ENCODE assay signal across 1 cellular context in the genomic region with DNA sequence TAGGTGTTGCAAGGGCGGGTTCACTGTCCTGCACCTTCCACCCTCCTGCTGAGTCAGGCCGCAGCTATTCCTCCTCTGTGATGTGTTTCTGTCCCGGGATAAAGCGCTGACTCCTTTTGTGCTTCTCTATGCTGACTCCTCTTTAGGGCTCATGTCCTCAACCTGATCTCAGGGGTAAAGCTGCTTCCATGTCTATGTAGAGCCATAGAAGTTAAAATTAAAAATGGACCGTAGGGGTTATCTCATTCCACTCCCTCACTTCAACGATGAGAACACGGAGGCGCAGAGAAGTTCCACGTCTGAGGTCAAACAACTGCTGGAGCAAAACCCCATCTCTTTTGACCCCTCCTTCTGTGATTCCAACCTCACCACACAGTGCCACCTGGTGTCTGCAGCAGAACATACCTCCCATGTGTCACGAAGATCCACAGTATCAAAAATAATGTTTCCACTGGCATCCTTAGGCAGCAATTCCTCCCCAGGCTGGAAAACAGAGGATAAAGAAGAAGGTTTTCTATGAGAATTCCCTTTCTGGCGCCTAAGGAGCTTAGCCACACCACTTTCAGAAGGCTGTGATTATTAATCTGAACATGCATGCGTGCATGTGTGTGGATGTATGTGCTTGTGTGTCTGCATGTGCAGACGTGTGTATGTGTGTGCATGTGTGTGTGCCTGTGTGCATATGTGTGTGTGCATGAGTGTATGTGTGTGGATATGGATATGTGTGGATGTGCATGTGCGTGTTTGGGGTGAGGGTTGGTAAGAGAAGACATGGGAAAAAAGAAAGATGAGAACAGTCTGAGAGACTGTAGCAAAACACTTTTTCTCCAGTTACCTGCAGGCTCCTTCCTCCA.
TF ChIP-seq lines count a peak whose summit lies in the region.

No MANE protein-coding gene starts in this region.

TF ChIP-seq in HepG2, 621 proteins besides CTCF, POLR2A, EP300 and RAD21 (continued from another document and continues in another):
- TF ChIP-seq, protein P1, sequence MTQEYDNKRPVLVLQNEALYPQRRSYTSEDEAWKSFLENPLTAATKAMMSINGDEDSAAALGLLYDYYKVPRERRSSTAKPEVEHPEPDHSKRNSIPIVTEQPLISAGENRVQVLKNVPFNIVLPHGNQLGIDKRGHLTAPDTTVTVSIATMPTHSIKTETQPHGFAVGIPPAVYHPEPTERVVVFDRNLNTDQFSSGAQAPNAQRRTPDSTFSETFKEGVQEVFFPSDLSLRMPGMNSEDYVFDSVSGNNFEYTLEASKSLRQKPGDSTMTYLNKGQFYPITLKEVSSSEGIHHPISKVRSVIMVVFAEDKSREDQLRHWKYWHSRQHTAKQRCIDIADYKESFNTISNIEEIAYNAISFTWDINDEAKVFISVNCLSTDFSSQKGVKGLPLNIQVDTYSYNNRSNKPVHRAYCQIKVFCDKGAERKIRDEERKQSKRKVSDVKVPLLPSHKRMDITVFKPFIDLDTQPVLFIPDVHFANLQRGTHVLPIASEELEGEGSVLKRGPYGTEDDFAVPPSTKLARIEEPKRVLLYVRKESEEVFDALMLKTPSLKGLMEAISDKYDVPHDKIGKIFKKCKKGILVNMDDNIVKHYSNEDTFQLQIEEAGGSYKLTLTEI (CRISPR knock-in tag; conservative IDR thresholded peaks at IDR 0.05) = no peak
- TF ChIP-seq, protein P2, sequence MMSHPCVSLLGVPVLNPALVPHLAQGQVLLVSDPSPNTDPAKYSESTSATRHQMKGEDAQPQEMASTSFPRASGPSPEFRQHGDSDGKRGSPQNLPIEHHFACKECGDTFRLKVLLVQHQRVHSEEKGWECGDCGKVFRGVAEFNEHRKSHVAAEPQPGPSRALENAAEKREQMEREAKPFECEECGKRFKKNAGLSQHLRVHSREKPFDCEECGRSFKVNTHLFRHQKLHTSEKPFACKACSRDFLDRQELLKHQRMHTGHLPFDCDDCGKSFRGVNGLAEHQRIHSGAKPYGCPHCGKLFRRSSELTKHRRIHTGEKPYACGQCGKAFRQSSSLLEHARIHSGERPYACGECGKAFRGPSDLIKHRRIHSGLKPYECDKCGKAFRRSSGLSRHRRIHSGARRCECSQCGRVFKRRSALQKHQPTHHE (CRISPR knock-in tag; IDR thresholded peaks at IDR 0.05; ENCODE audit: borderline replicate concordance) = no peak
- TF ChIP-seq ZBTB8A (CRISPR knock-in tag; IDR thresholded peaks at IDR 0.05; ENCODE audit: borderline replicate concordance, low read depth) (no peak), ZNF136 (CRISPR knock-in tag; IDR thresholded peaks at IDR 0.05; ENCODE audit: low read depth) (no peak), ZSCAN22 (CRISPR knock-in tag; IDR thresholded peaks at IDR 0.05) (no peak), POLR2G (IDR thresholded peaks at IDR 0.05; ENCODE audit: low read depth, low read length) (no peak), TMF1 (CRISPR knock-in tag; IDR thresholded peaks at IDR 0.05; ENCODE audit: low read depth) (no peak), JARID2 (CRISPR knock-in tag; IDR thresholded peaks at IDR 0.05; ENCODE audit: insufficient replicate concordance) (no peak), HOXA3 (CRISPR knock-in tag; IDR thresholded peaks at IDR 0.05) (peak; percentile 44; the same call in 1 of the 2 replicates), ZFP1 (CRISPR knock-in tag; IDR thresholded peaks at IDR 0.05) (no peak), CBX5 (CRISPR knock-in tag; IDR thresholded peaks at IDR 0.05; ENCODE audit: borderline replicate concordance) (peak; percentile 61; the same call in 1 of the 2 replicates), SALL2 (CRISPR knock-in tag; IDR thresholded peaks at IDR 0.05) (no peak), TEAD3 (CRISPR knock-in tag; optimal IDR thresholded peaks at IDR 0.05; ENCODE audit: borderline replicate concordance) (peak; percentile 78), NPAS2 (CRISPR knock-in tag; IDR thresholded peaks at IDR 0.05; ENCODE audit: borderline replicate concordance) (no peak), ZNF547 (CRISPR knock-in tag; IDR thresholded peaks at IDR 0.05) (no peak), BORCS8-MEF2B (CRISPR knock-in tag; IDR thresholded peaks at IDR 0.05) (no peak), SAP130 (CRISPR knock-in tag; IDR thresholded peaks at IDR 0.05; ENCODE audit: low read depth) (no peak), CENPT (CRISPR knock-in tag; IDR thresholded peaks at IDR 0.05; ENCODE audit: low read depth) (no peak), FOXA3 (CRISPR knock-in tag; IDR thresholded peaks at IDR 0.05) (peak; percentile 21; the same call in 1 of the 2 replicates), TAF1 (CRISPR knock-in tag; IDR thresholded peaks at IDR 0.05) (no peak), SOX13 (IDR thresholded peaks at IDR 0.05) (no peak), SOX13 (CRISPR knock-in tag; conservative IDR thresholded peaks at IDR 0.05 in 1 of 2, IDR thresholded peaks at IDR 0.05 in 1 of 2) (no peak), ZNF761 (CRISPR knock-in tag; conservative IDR thresholded peaks at IDR 0.05) (no peak), NCOA1 (CRISPR knock-in tag; IDR thresholded peaks at IDR 0.05) (no peak)
- TF ChIP-seq, protein P3, sequence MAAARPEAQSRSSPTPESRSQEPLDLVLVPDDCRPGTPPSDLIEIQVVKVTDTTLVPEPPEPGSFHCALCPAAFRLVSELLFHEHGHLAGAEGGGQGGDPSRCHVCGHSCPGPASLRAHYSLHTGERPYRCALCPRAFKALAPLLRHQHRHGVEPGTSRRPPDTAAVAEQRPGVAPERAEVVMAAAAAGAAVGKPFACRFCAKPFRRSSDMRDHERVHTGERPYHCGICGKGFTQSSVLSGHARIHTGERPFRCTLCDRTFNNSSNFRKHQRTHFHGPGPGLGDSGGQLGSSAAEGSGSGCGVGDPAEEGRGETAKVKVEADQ (CRISPR knock-in tag; IDR thresholded peaks at IDR 0.05; ENCODE audit: borderline replicate concordance) = 0 out of 2 replicates have a peak, but pooled peaks have one; percentile 55
- TF ChIP-seq, protein P4, sequence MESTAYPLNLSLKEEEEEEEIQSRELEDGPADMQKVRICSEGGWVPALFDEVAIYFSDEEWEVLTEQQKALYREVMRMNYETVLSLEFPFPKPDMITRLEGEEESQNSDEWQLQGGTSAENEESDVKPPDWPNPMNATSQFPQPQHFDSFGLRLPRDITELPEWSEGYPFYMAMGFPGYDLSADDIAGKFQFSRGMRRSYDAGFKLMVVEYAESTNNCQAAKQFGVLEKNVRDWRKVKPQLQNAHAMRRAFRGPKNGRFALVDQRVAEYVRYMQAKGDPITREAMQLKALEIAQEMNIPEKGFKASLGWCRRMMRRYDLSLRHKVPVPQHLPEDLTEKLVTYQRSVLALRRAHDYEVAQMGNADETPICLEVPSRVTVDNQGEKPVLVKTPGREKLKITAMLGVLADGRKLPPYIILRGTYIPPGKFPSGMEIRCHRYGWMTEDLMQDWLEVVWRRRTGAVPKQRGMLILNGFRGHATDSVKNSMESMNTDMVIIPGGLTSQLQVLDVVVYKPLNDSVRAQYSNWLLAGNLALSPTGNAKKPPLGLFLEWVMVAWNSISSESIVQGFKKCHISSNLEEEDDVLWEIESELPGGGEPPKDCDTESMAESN (CRISPR knock-in tag; conservative IDR thresholded peaks at IDR 0.05) = no peak
- TF ChIP-seq, protein P5, sequence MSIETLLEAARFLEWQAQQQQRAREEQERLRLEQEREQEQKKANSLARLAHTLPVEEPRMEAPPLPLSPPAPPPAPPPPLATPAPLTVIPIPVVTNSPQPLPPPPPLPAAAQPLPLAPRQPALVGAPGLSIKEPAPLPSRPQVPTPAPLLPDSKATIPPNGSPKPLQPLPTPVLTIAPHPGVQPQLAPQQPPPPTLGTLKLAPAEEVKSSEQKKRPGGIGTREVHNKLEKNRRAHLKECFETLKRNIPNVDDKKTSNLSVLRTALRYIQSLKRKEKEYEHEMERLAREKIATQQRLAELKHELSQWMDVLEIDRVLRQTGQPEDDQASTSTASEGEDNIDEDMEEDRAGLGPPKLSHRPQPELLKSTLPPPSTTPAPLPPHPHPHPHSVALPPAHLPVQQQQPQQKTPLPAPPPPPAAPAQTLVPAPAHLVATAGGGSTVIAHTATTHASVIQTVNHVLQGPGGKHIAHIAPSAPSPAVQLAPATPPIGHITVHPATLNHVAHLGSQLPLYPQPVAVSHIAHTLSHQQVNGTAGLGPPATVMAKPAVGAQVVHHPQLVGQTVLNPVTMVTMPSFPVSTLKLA (IDR thresholded peaks at IDR 0.05) = peak; percentile 43; the same call in 1 of the 2 replicates
- TF ChIP-seq, protein P6, sequence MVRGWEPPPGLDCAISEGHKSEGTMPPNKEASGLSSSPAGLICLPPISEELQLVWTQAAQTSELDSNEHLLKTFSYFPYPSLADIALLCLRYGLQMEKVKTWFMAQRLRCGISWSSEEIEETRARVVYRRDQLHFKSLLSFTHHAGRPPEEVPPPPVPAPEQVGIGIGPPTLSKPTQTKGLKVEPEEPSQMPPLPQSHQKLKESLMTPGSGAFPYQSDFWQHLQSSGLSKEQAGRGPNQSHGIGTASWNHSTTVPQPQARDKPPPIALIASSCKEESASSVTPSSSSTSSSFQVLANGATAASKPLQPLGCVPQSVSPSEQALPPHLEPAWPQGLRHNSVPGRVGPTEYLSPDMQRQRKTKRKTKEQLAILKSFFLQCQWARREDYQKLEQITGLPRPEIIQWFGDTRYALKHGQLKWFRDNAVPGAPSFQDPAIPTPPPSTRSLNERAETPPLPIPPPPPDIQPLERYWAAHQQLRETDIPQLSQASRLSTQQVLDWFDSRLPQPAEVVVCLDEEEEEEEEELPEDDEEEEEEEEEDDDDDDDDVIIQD (CRISPR knock-in tag; IDR thresholded peaks at IDR 0.05; ENCODE audit: low read depth) = peak; percentile 70
- TF ChIP-seq, protein P7, sequence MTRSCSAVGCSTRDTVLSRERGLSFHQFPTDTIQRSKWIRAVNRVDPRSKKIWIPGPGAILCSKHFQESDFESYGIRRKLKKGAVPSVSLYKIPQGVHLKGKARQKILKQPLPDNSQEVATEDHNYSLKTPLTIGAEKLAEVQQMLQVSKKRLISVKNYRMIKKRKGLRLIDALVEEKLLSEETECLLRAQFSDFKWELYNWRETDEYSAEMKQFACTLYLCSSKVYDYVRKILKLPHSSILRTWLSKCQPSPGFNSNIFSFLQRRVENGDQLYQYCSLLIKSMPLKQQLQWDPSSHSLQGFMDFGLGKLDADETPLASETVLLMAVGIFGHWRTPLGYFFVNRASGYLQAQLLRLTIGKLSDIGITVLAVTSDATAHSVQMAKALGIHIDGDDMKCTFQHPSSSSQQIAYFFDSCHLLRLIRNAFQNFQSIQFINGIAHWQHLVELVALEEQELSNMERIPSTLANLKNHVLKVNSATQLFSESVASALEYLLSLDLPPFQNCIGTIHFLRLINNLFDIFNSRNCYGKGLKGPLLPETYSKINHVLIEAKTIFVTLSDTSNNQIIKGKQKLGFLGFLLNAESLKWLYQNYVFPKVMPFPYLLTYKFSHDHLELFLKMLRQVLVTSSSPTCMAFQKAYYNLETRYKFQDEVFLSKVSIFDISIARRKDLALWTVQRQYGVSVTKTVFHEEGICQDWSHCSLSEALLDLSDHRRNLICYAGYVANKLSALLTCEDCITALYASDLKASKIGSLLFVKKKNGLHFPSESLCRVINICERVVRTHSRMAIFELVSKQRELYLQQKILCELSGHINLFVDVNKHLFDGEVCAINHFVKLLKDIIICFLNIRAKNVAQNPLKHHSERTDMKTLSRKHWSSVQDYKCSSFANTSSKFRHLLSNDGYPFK (CRISPR knock-in tag; IDR thresholded peaks at IDR 0.05; ENCODE audit: borderline replicate concordance) = 0 out of 2 replicates have a peak, but pooled peaks have one; percentile 38
- TF ChIP-seq, protein P8, sequence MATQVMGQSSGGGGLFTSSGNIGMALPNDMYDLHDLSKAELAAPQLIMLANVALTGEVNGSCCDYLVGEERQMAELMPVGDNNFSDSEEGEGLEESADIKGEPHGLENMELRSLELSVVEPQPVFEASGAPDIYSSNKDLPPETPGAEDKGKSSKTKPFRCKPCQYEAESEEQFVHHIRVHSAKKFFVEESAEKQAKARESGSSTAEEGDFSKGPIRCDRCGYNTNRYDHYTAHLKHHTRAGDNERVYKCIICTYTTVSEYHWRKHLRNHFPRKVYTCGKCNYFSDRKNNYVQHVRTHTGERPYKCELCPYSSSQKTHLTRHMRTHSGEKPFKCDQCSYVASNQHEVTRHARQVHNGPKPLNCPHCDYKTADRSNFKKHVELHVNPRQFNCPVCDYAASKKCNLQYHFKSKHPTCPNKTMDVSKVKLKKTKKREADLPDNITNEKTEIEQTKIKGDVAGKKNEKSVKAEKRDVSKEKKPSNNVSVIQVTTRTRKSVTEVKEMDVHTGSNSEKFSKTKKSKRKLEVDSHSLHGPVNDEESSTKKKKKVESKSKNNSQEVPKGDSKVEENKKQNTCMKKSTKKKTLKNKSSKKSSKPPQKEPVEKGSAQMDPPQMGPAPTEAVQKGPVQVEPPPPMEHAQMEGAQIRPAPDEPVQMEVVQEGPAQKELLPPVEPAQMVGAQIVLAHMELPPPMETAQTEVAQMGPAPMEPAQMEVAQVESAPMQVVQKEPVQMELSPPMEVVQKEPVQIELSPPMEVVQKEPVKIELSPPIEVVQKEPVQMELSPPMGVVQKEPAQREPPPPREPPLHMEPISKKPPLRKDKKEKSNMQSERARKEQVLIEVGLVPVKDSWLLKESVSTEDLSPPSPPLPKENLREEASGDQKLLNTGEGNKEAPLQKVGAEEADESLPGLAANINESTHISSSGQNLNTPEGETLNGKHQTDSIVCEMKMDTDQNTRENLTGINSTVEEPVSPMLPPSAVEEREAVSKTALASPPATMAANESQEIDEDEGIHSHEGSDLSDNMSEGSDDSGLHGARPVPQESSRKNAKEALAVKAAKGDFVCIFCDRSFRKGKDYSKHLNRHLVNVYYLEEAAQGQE (IDR thresholded peaks at IDR 0.05; ENCODE audit: borderline replicate concordance in 1 of 2, low read depth in 1 of 2, low read length in 2 of 2) = no peak
- TF ChIP-seq, protein P9, sequence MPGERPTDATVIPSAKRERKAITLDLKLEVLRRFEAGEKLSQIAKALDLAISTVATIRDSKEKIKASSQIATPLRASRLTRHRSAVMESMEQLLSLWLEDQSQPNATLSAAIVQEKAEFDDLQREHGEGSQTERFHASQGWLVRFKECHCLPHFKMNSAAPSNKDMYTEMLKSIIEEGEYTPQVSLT (CRISPR knock-in tag; IDR thresholded peaks at IDR 0.05; ENCODE audit: borderline replicate concordance, low read depth) = no peak
- TF ChIP-seq, protein P10, sequence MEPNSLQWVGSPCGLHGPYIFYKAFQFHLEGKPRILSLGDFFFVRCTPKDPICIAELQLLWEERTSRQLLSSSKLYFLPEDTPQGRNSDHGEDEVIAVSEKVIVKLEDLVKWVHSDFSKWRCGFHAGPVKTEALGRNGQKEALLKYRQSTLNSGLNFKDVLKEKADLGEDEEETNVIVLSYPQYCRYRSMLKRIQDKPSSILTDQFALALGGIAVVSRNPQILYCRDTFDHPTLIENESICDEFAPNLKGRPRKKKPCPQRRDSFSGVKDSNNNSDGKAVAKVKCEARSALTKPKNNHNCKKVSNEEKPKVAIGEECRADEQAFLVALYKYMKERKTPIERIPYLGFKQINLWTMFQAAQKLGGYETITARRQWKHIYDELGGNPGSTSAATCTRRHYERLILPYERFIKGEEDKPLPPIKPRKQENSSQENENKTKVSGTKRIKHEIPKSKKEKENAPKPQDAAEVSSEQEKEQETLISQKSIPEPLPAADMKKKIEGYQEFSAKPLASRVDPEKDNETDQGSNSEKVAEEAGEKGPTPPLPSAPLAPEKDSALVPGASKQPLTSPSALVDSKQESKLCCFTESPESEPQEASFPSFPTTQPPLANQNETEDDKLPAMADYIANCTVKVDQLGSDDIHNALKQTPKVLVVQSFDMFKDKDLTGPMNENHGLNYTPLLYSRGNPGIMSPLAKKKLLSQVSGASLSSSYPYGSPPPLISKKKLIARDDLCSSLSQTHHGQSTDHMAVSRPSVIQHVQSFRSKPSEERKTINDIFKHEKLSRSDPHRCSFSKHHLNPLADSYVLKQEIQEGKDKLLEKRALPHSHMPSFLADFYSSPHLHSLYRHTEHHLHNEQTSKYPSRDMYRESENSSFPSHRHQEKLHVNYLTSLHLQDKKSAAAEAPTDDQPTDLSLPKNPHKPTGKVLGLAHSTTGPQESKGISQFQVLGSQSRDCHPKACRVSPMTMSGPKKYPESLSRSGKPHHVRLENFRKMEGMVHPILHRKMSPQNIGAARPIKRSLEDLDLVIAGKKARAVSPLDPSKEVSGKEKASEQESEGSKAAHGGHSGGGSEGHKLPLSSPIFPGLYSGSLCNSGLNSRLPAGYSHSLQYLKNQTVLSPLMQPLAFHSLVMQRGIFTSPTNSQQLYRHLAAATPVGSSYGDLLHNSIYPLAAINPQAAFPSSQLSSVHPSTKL (CRISPR knock-in tag; IDR thresholded peaks at IDR 0.05) = 0 out of 2 replicates have a peak, but pooled peaks have one; percentile 29
